9 cellular contexts compared by ENCODE assay signal in genomic region chr11:119741369-119742262, GRCh38. TPM values are rescaled to one million over a fixed set of nuclear protein-coding genes. Genes with fewer than 3 reads are reported as not detected.
DNase-seq lines count a peak whose midpoint lies in the region; ATAC-seq and TF ChIP-seq lines count a peak whose summit lies in the region.
"Had no signal": no experiment of that assay in that cellular context is flagged by ENCODE, and none has a peak within 500 bp of the region (broad histone marks: within the 10 kb centered on the region; RNA-seq: fewer than 3 reads in every experiment).

No MANE protein-coding gene starts in this region.

- no peak overlapping the region for H3K27ac ChIP-seq in endodermal cell (ENCODE audit: low read depth, low read length)
- H3K27ac ChIP-seq: KMS-11 had no signal

- peaks cover 29% of the 10 kb centered on the region for H3K4me1 Mint-ChIP-seq in endodermal cell

- H3K27me3 ChIP-seq in endodermal cell (ENCODE audit: control insufficient read depth, insufficient read depth, low read length, poor library complexity, severe bottlenecking): peaks cover 43% of the 10 kb centered on the region

- no peaks in the 10 kb centered on the region for H3K36me3 Mint-ChIP-seq in endodermal cell (ENCODE audit: low read depth)

- TF ChIP-seq CTCF in endodermal cell (conservative IDR thresholded peaks at IDR 0.05) (peak; percentile 97), mucosa of descending colon (IDR thresholded peaks at IDR 0.05) (peak; percentile 71)

- DNase-seq in EL (peak; percentile 29), HuH-7.5 (ENCODE audit: low spot score) (peak; percentile 66), endodermal cell (peak; percentile 93), mucosa of descending colon (peak; percentile 75 to 87 (median 81)), NCI-H2081 treated with DMSO at 0.1 percent for 48 hours (lab: John Stamatoyannopoulos, UW) (no peak)
- peak; percentile 24 to 25 for DNase-seq in activated CD8-positive, alpha-beta memory T cell treated with anti-CD3 and anti-CD28 coated beads for 4 hours (ENCODE audit: low read depth in 2 of 2)
- DNase-seq in stimulated activated naive CD8-positive, alpha-beta T cell treated with anti-CD3 and anti-CD28 coated beads, Interleukin-15, Interleukin-2, amounts not matched to agents 100 U/mL and 50 U/mL, for 24 hours: peak; percentile 79

- 36 to 37% methylated on average over 13 to 49 of the region's 54 CpGs for WGBS in endodermal cell (ENCODE audit: insufficient coverage in 1 of 2, insufficient read length in 1 of 2), 2 experiments

- peak overlapping the region; percentile 55 for H3K4me3 Mint-ChIP-seq in endodermal cell

- H3K4me1 ChIP-seq in endodermal cell (ENCODE audit: control insufficient read depth, insufficient read depth, low read length): no peaks in the 10 kb centered on the region
- peaks cover 56% of the 10 kb centered on the region for H3K4me1 ChIP-seq in mucosa of descending colon (ENCODE audit: low read depth)

- H3K27me3 Mint-ChIP-seq in endodermal cell (ENCODE audit: insufficient read depth): peaks cover 49% of the 10 kb centered on the region

- no peaks in the 10 kb centered on the region for H3K9me3 Mint-ChIP-seq in endodermal cell

- H3K27ac Mint-ChIP-seq in endodermal cell: no peak overlapping the region

- H3K4me3 ChIP-seq in endodermal cell (ENCODE audit: low read length) (no peak overlapping the region), mucosa of descending colon (no peak overlapping the region)

- intact Hi-C loops in mucosa of descending colon (cut with DNase I, micrococcal nuclease): no loop called here

- H3K36me3 ChIP-seq in endodermal cell (ENCODE audit: control insufficient read depth, insufficient read depth, low read length) (no peaks in the 10 kb centered on the region), mucosa of descending colon (ENCODE audit: low read depth) (no peaks in the 10 kb centered on the region)

- H3K9ac ChIP-seq in endodermal cell (ENCODE audit: extremely low read depth, low read length, poor library complexity, severe bottlenecking): no peak overlapping the region
- H3K9ac ChIP-seq: KMS-11 had no signal

- peak; percentile 45 for ATAC-seq in mucosa of descending colon
- ATAC-seq in stimulated activated naive CD8-positive, alpha-beta T cell treated with anti-CD3 and anti-CD28 coated beads, Interleukin-15, Interleukin-2, amounts not matched to agents 100 U/mL and 50 U/mL, for 24 hours: peak; percentile 80
- ATAC-seq in HG03460 (IDR thresholded peaks at IDR 0.05; ENCODE audit: unreplicated experiment): no peak

- H3K9me3 ChIP-seq in endodermal cell (ENCODE audit: control insufficient read depth, low read length) (no peaks in the 10 kb centered on the region), mucosa of descending colon (no peaks in the 10 kb centered on the region)

RNA-seq across cellular contexts. Expression of gene NECTIN1, which starts 12.6 kb away (rescaled TPM):
- total RNA-seq in endodermal cell: 10 to 100 TPM; 29.3 to 45.3 TPM
- 40.7 TPM for polyA plus RNA-seq in endodermal cell (2013, experiment 1 of 2)
- 31.7 TPM for polyA plus RNA-seq in endodermal cell (2013, experiment 2 of 2)
- total RNA-seq in mucosa of descending colon: 10 to 100 TPM; 19.6 to 48.9 (median 45.1) TPM
